Comparison of ENCODE assay signal across 1 cellular context in the genomic region with DNA sequence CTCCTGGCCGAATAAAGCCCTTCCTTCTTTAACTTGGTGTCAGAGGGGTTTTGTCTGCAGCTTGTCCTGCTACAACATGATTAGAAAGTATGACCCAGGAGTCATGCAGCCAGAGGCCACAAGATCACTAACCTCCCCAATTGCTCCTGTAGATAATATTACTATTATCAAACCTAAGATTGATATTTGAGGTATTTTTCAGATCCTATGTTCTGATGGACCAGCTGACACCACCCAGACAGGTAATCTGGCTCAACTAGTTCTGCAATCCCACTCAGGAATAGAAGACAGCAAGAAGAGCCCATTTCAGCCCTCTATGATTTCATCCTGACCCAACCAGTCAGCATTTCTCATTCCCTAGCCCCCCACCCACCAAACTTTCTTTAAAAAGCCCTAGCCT.
A peak's percentile ranks its signal among the peaks of the same experiment; 100 is the strongest.
TF ChIP-seq lines count a peak whose summit lies in the region.

No MANE protein-coding gene starts in this region.

TF ChIP-seq in K562, 482 proteins besides CTCF, POLR2A, EP300 and RAD21:
- TF ChIP-seq STAG1 (CRISPR knock-in tag; IDR thresholded peaks at IDR 0.05; ENCODE audit: borderline replicate concordance) (no peak), NR2C1 (IDR thresholded peaks at IDR 0.05) (0 out of 2 replicates have a peak, but pooled peaks have one; percentile 13), NR2C1 (tag; IDR thresholded peaks at IDR 0.05) (no peak), MTA1 (IDR thresholded peaks at IDR 0.05; ENCODE audit: borderline replicate concordance) (no peak), TRIM24 (IDR thresholded peaks at IDR 0.05) (0 out of 4 replicates have a peak, but pooled peaks of 1 of the 2 experiments have one; percentile 11)
TF ChIP-seq in K562: peak in this region for 2.
